Comparison of ENCODE assay signal across 25 cellular contexts in the genomic region with DNA sequence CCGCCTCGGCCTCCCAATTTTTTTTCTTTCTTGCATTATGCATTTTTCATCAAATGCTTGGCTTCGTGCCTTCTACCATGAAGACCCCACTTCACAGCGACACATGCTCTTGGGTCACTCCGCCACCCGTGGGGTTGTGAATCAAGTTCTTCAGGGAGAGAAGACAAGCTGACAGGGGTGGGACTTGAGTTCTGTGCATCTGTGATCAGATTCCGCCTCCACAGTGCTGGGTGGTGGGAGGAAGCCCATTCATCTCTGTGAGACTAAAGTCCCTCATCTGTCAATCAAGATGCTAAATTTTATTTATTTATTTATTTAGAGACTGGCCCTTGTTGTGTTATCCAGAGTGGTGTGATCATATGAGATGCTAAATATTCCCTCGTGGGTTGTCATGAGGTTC.
"Had no signal": no experiment of that assay in that cellular context is flagged by ENCODE, and none has a peak within 500 bp of the region (broad histone marks: within the 10 kb centered on the region; RNA-seq: fewer than 3 reads in every experiment).

No MANE protein-coding gene starts in this region.

- DNase-seq: stimulated activated CD4-positive, alpha-beta T cell treated with anti-CD3 and anti-CD28 coated beads, Interleukin-2, amount 100 ng/mL, for 48 hours; stimulated activated CD4-positive, alpha-beta T cell treated with anti-CD3 and anti-CD28 coated beads, Interleukin-4, amount 100 ng/mL, for 1 hour; stimulated activated CD4-positive, alpha-beta T cell treated with anti-CD3 and anti-CD28 coated beads, Interleukin-4, amount 100 ng/mL, for 24 hours; stimulated activated CD4-positive, alpha-beta T cell treated with anti-CD3 and anti-CD28 coated beads, Interleukin-4, amount 100 ng/mL, for 4 hours; stimulated activated CD8-positive, alpha-beta memory T cell treated with anti-CD3 and anti-CD28 coated beads, Interleukin-4, amount 100 ng/mL, for 48 hours; stimulated activated naive B cell treated with anti-CD40 and anti-IgM and Interleukin-4, amounts not matched to agents 10 μg/mL and 1 μg/mL and 100 μg/mL, for 72 hours; stimulated activated naive CD4-positive, alpha-beta T cell; stimulated activated naive CD4-positive, alpha-beta T cell treated with Interleukin-2 at 50 U/mL for 16 hours; stimulated activated naive CD8-positive, alpha-beta T cell treated with anti-CD3 and anti-CD28 coated beads, Interleukin-15, amount 100 ng/mL, for 72 hours; stimulated activated naive CD8-positive, alpha-beta T cell treated with anti-CD3 and anti-CD28 coated beads, Interleukin-15, Interleukin-2, amounts not matched to agents 100 U/mL and 50 U/mL, for 24 hours; stomach; substantia nigra; testis; thyroid gland; tibial artery; transverse colon; trophoblast cell; upper lobe of left lung; upper lobe of right lung; uterus had no signal

- FAIRE-seq: urothelium cell line had no signal

- H3K4me1 Mint-ChIP-seq: stimulated activated effector memory CD8-positive, alpha-beta T cell treated with anti-CD3 and anti-CD28 coated beads, Interleukin-12 subunit alpha, Interleukin-12 subunit beta, amount 100 ng/mL, for 72 hours; stimulated activated memory B cell treated with anti-CD40 and anti-IgM and Interleukin-4, amounts not matched to agents 10 μg/mL and 1 μg/mL and 100 μg/mL, for 72 hours; stimulated activated naive B cell treated with anti-CD40 and anti-IgM and Interleukin-4, amounts not matched to agents 10 μg/mL and 1 μg/mL and 100 μg/mL, for 72 hours; stimulated activated naive CD8-positive, alpha-beta T cell treated with anti-CD3 and anti-CD28 coated beads, Interleukin-15, amount 100 ng/mL, for 72 hours had no signal

- H3K4me3 Mint-ChIP-seq: stimulated activated effector memory CD8-positive, alpha-beta T cell treated with anti-CD3 and anti-CD28 coated beads, Interleukin-12 subunit alpha, Interleukin-12 subunit beta, amount 100 ng/mL, for 72 hours; stimulated activated memory B cell treated with anti-CD40 and anti-IgM and Interleukin-4, amounts not matched to agents 10 μg/mL and 1 μg/mL and 100 μg/mL, for 72 hours; stimulated activated naive B cell treated with anti-CD40 and anti-IgM and Interleukin-4, amounts not matched to agents 10 μg/mL and 1 μg/mL and 100 μg/mL, for 72 hours; stimulated activated naive CD8-positive, alpha-beta T cell treated with anti-CD3 and anti-CD28 coated beads, Interleukin-15, amount 100 ng/mL, for 72 hours; stimulated activated naive CD8-positive, alpha-beta T cell treated with anti-CD3 and anti-CD28 coated beads, Interleukin-15, Interleukin-2, amounts not matched to agents 100 ng/mL and 50 ng/mL, for 24 hours; type B pancreatic cell had no signal

- H3K36me3 Mint-ChIP-seq: stimulated activated effector memory CD8-positive, alpha-beta T cell treated with anti-CD3 and anti-CD28 coated beads, Interleukin-12 subunit alpha, Interleukin-12 subunit beta, amount 100 ng/mL, for 72 hours; stimulated activated memory B cell treated with anti-CD40 and anti-IgM and Interleukin-4, amounts not matched to agents 10 μg/mL and 1 μg/mL and 100 μg/mL, for 72 hours; stimulated activated naive B cell treated with anti-CD40 and anti-IgM and Interleukin-4, amounts not matched to agents 10 μg/mL and 1 μg/mL and 100 μg/mL, for 72 hours; type B pancreatic cell had no signal

- H3K9me3 Mint-ChIP-seq: type B pancreatic cell had no signal

- H3K27me3 Mint-ChIP-seq: stimulated activated memory B cell treated with anti-CD40 and anti-IgM and Interleukin-4, amounts not matched to agents 10 μg/mL and 1 μg/mL and 100 μg/mL, for 72 hours; stimulated activated naive B cell treated with anti-CD40 and anti-IgM and Interleukin-4, amounts not matched to agents 10 μg/mL and 1 μg/mL and 100 μg/mL, for 72 hours; stimulated activated naive CD8-positive, alpha-beta T cell treated with anti-CD3 and anti-CD28 coated beads, Interleukin-15, amount 100 ng/mL, for 72 hours; stimulated activated naive CD8-positive, alpha-beta T cell treated with anti-CD3 and anti-CD28 coated beads, Interleukin-15, Interleukin-2, amounts not matched to agents 100 ng/mL and 50 ng/mL, for 24 hours had no signal

- H3K27ac Mint-ChIP-seq: stimulated activated effector memory CD8-positive, alpha-beta T cell treated with anti-CD3 and anti-CD28 coated beads, Interleukin-12 subunit alpha, Interleukin-12 subunit beta, amount 100 ng/mL, for 72 hours; stimulated activated memory B cell treated with anti-CD40 and anti-IgM and Interleukin-4, amounts not matched to agents 10 μg/mL and 1 μg/mL and 100 μg/mL, for 72 hours; stimulated activated naive B cell treated with anti-CD40 and anti-IgM and Interleukin-4, amounts not matched to agents 10 μg/mL and 1 μg/mL and 100 μg/mL, for 72 hours; stimulated activated naive CD8-positive, alpha-beta T cell treated with anti-CD3 and anti-CD28 coated beads, Interleukin-15, amount 100 ng/mL, for 72 hours; stimulated activated naive CD8-positive, alpha-beta T cell treated with anti-CD3 and anti-CD28 coated beads, Interleukin-15, Interleukin-2, amounts not matched to agents 100 ng/mL and 50 ng/mL, for 24 hours; type B pancreatic cell had no signal

- ATAC-seq: stimulated activated effector memory CD8-positive, alpha-beta T cell treated with anti-CD3 and anti-CD28 coated beads, Interleukin-12 subunit alpha, Interleukin-12 subunit beta, amount 100 ng/mL, for 72 hours; stimulated activated memory B cell treated with anti-CD40 and anti-IgM and Interleukin-4, amounts not matched to agents 10 μg/mL and 1 μg/mL and 100 μg/mL, for 72 hours; stimulated activated naive B cell treated with anti-CD40 and anti-IgM and Interleukin-4, amounts not matched to agents 10 μg/mL and 1 μg/mL and 100 μg/mL, for 72 hours; stimulated activated naive CD8-positive, alpha-beta T cell treated with anti-CD3 and anti-CD28 coated beads, Interleukin-15, amount 100 ng/mL, for 72 hours; stimulated activated naive CD8-positive, alpha-beta T cell treated with anti-CD3 and anti-CD28 coated beads, Interleukin-15, Interleukin-2, amounts not matched to agents 100 U/mL and 50 U/mL, for 24 hours; upper lobe of right lung had no signal
